Comparison of ENCODE assay signal across 8 cellular contexts in genomic region chr3:16265455-16265786, GRCh38. TPM values are rescaled to one million over a fixed set of nuclear protein-coding genes. Genes with fewer than 3 reads are reported as not detected.
DNase-seq lines count a peak whose midpoint lies in the region; ATAC-seq and TF ChIP-seq lines count a peak whose summit lies in the region.

No MANE protein-coding gene starts in this region.

- intact Hi-C loops in lower leg skin (cut with DNase I; ENCODE audit: low total_unique reads): no loop called here
- intact Hi-C loops in thyroid gland (cut with DNase I): loop anchor here (5.0 kb wide), 1 partner anchor 287 kb away; no protein-coding TSS in a partner anchor

- peaks cover under 1 to 2% of the 10 kb centered on the region in 2 donors for H3K36me3 ChIP-seq in thyroid gland

- TF ChIP-seq POLR2A in lower leg skin (IDR thresholded peaks at IDR 0.05): no peak
- no peak for TF ChIP-seq POLR2A in thyroid gland (IDR thresholded peaks at IDR 0.05)

- H3K9me3 Mint-ChIP-seq in activated T-cell treated with anti-CD3 and anti-CD28 coated beads, Interleukin-2, amount 50 U/mL, for 4 hours: no peaks in the 10 kb centered on the region

- WGBS in lower leg skin, 2 donors: 0% methylated on average over 6 of the region's 6 CpGs
- 1% methylated on average over 6 of the region's 6 CpGs for WGBS in thyroid gland, 2 donors

- H3K9me3 ChIP-seq in thyroid gland: no peaks in the 10 kb centered on the region

- TF ChIP-seq CTCF in astrocyte of the spinal cord (IDR thresholded peaks at IDR 0.05; ENCODE audit: low read depth, low read length): no peak
- TF ChIP-seq CTCF in lower leg skin (IDR thresholded peaks at IDR 0.05): no peak
- no peak for TF ChIP-seq CTCF in thyroid gland (IDR thresholded peaks at IDR 0.05)

- H3K36me3 Mint-ChIP-seq in activated T-cell treated with anti-CD3 and anti-CD28 coated beads, Interleukin-2, amount 50 U/mL, for 4 hours (ENCODE audit: insufficient read depth): peaks cover 11% of the 10 kb centered on the region

- no peak for DNase-seq in activated T-cell treated with anti-CD3 and anti-CD28 coated beads, Interleukin-2, amount 50 U/mL, for 4 hours
- DNase-seq in activated T-cell treated with anti-CD3 and anti-CD28 coated beads for 4 hours (no peak), astrocyte of the spinal cord (ENCODE audit: low read depth, low spot score) (no peak), lower leg skin (ENCODE audit: low spot score in 2 of 2) (no peak), thyroid gland (no peak), NOMO-1 (lab: John Stamatoyannopoulos, UW; ENCODE audit: unreplicated experiment in 2 of 2) (no peak), globus pallidus (ENCODE audit: low spot score) (no peak)

- no peaks in the 10 kb centered on the region for H3K27me3 ChIP-seq in thyroid gland

- no peaks in the 10 kb centered on the region for H3K27me3 Mint-ChIP-seq in activated T-cell treated with anti-CD3 and anti-CD28 coated beads, Interleukin-2, amount 50 U/mL, for 4 hours (ENCODE audit: low read depth)

- H3K4me3 ChIP-seq in astrocyte of the spinal cord (ENCODE audit: low read depth, low read length) (peak overlapping the region; percentile 93), lower leg skin (ENCODE audit: low read depth, poor library complexity, severe bottlenecking) (peak overlapping the region; percentile 87), thyroid gland (replicated peaks in 1 of 3) (peak overlapping the region; percentile 43 to 77 (median 43))

- H3K27ac ChIP-seq in thyroid gland: peak overlapping the region; percentile 67 to 91 (median 87)

- H3K4me1 Mint-ChIP-seq in activated T-cell treated with anti-CD3 and anti-CD28 coated beads, Interleukin-2, amount 50 U/mL, for 4 hours (ENCODE audit: low read depth): peaks cover 33% of the 10 kb centered on the region

- in situ Hi-C loops in astrocyte of the spinal cord (cut with HindIII; ENCODE audit: low sequenced_read_pairs): no loop called here

- peak overlapping the region; percentile 92 for H3K4me3 Mint-ChIP-seq in activated T-cell treated with anti-CD3 and anti-CD28 coated beads, Interleukin-2, amount 50 U/mL, for 4 hours

- ATAC-seq in activated T-cell treated with anti-CD3 and anti-CD28 coated beads, Interleukin-2, amount 50 U/mL, for 4 hours: no peak
- no peak for ATAC-seq in HG03469 (IDR thresholded peaks at IDR 0.05; ENCODE audit: unreplicated experiment)

- H3K4me1 ChIP-seq in thyroid gland: peaks cover 16 to 21% of the 10 kb centered on the region in 2 donors

RNA-seq across cellular contexts. Expression of gene OXNAD1, which starts 0.4 kb away (rescaled TPM):
- 10 to 100 TPM; 24.6 to 25.5 (median 24.8) TPM for total RNA-seq in activated T-cell treated with anti-CD3 and anti-CD28 coated beads, Interleukin-2, amount 50 U/mL, for 4 hours
- total RNA-seq in lower leg skin (10 to 100 TPM in 2 of 4 donors, 1 to 10 TPM in 2; 7.6 to 12.7 (median 10.4) TPM), thyroid gland (10 to 100 TPM; 22.3 to 34.0 (median 27.4) TPM)

RNA-seq across cellular contexts. Expression of gene DPH3, which starts 0.7 kb away (rescaled TPM):
- 10 to 100 TPM; 30.2 to 37.9 (median 33.4) TPM for total RNA-seq in activated T-cell treated with anti-CD3 and anti-CD28 coated beads, Interleukin-2, amount 50 U/mL, for 4 hours
- total RNA-seq in lower leg skin (1 to 10 TPM; 4.6 to 8.1 (median 5.7) TPM), thyroid gland (10 to 100 TPM; 18.4 to 27.1 (median 19.6) TPM)

Comparison
In these comparisons a context has a peak if more than half of its experiments do, and no peak if none do; other contexts are left out.
1. H3K4me3 ChIP-seq: peak in every context shown above with its lines; median percentile 93 in astrocyte of the spinal cord; 87 in lower leg skin; 43 in thyroid gland.